Comparison of ENCODE assay signal across 1 cellular context in the genomic region with DNA sequence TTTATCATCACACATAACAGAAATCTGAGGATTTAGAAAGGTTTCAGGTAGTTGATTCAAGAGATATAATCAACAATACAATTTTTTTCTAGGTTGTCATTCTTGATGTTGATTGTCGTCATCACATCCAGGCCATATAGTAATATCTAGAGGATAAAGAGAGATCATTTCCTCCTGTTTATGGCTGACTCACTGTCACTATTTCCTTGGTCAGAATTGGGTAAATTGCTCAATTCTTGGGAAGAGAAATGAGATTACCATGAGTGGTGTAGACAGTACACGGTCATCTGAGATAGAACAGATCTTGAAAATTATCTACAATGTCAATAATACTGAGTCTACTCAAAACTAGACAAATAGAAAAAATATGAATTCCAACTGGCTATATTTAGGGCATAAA.
TF ChIP-seq lines count a peak whose summit lies in the region.

No MANE protein-coding gene starts in this region.

TF ChIP-seq in K562, 482 proteins besides CTCF, POLR2A, EP300 and RAD21 (continued from another document):
- TF ChIP-seq, protein P1, sequence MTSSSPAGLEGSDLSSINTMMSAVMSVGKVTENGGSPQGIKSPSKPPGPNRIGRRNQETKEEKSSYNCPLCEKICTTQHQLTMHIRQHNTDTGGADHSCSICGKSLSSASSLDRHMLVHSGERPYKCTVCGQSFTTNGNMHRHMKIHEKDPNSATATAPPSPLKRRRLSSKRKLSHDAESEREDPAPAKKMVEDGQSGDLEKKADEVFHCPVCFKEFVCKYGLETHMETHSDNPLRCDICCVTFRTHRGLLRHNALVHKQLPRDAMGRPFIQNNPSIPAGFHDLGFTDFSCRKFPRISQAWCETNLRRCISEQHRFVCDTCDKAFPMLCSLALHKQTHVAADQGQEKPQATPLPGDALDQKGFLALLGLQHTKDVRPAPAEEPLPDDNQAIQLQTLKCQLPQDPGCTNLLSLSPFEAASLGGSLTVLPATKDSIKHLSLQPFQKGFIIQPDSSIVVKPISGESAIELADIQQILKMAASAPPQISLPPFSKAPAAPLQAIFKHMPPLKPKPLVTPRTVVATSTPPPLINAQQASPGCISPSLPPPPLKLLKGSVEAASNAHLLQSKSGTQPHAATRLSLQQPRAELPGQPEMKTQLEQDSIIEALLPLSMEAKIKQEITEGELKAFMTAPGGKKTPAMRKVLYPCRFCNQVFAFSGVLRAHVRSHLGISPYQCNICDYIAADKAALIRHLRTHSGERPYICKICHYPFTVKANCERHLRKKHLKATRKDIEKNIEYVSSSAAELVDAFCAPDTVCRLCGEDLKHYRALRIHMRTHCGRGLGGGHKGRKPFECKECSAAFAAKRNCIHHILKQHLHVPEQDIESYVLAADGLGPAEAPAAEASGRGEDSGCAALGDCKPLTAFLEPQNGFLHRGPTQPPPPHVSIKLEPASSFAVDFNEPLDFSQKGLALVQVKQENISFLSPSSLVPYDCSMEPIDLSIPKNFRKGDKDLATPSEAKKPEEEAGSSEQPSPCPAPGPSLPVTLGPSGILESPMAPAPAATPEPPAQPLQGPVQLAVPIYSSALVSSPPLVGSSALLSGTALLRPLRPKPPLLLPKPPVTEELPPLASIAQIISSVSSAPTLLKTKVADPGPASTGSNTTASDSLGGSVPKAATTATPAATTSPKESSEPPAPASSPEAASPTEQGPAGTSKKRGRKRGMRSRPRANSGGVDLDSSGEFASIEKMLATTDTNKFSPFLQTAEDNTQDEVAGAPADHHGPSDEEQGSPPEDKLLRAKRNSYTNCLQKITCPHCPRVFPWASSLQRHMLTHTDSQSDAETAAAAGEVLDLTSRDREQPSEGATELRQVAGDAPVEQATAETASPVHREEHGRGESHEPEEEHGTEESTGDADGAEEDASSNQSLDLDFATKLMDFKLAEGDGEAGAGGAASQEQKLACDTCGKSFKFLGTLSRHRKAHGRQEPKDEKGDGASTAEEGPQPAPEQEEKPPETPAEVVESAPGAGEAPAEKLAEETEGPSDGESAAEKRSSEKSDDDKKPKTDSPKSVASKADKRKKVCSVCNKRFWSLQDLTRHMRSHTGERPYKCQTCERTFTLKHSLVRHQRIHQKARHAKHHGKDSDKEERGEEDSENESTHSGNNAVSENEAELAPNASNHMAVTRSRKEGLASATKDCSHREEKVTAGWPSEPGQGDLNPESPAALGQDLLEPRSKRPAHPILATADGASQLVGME (CRISPR knock-in tag; IDR thresholded peaks at IDR 0.05) = no peak
- TF ChIP-seq NKRF (IDR thresholded peaks at IDR 0.05; ENCODE audit: borderline replicate concordance) (no peak), RHOXF2B (CRISPR knock-in tag; conservative IDR thresholded peaks at IDR 0.05) (no peak)
